In genomic region chr3:184335661-184336483, GRCh38 we compare ENCODE assay signal across 1 cellular context.
TF ChIP-seq lines count a peak whose summit lies in the region.

No MANE protein-coding gene starts in this region.

TF ChIP-seq in K562, 482 proteins besides CTCF, POLR2A, EP300 and RAD21 (continues in another document):
- TF ChIP-seq UBTF (IDR thresholded peaks at IDR 0.05; ENCODE audit: borderline replicate concordance in 1 of 2, low read depth in 2 of 2, low read length in 2 of 2) (0 out of 4 replicates have a peak, but pooled peaks of 1 of the 2 experiments have one; percentile 37), FOXA3 (CRISPR knock-in tag; conservative IDR thresholded peaks at IDR 0.05 in 1 of 2, IDR thresholded peaks at IDR 0.05 in 1 of 2) (peak in 1 of 2 experiments; percentile 30; a peak in 1 of 4 replicates), E2F6 (IDR thresholded peaks at IDR 0.05; ENCODE audit: borderline replicate concordance in 1 of 2, extremely low read depth in 1 of 2, insufficient read depth in 1 of 2, insufficient read length in 1 of 2, low read depth in 1 of 2, low read length in 1 of 2, poor library complexity in 1 of 2, severe bottlenecking in 1 of 2) (peak in 1 of 2 experiments; percentile 35), POLR2AphosphoS2 (IDR thresholded peaks at IDR 0.05; ENCODE audit: low read length) (peak; percentile 97), MAX (CRISPR knock-in tag; IDR thresholded peaks at IDR 0.05) (peak; percentile 58), ARID3B (CRISPR knock-in tag; IDR thresholded peaks at IDR 0.05; ENCODE audit: borderline replicate concordance) (no peak), E2F8 (IDR thresholded peaks at IDR 0.05; ENCODE audit: low read depth, partially characterized antibody) (peak; percentile 72), GTF2E2 (tag; IDR thresholded peaks at IDR 0.05) (no peak), MBD2 (IDR thresholded peaks at IDR 0.05; ENCODE audit: borderline replicate concordance, low read depth) (0 out of 2 replicates have a peak, but pooled peaks have one; percentile 40), ZNF511 (CRISPR knock-in tag; IDR thresholded peaks at IDR 0.05) (peak; percentile 31; the same call in 1 of the 2 replicates), USF1 (CRISPR knock-in tag; IDR thresholded peaks at IDR 0.05) (peak; percentile 64), ASH1L (IDR thresholded peaks at IDR 0.05; ENCODE audit: borderline replicate concordance, low read depth, partially characterized antibody) (no peak), ZNF57 (CRISPR knock-in tag; IDR thresholded peaks at IDR 0.05) (no peak), KDM4B (IDR thresholded peaks at IDR 0.05; ENCODE audit: borderline replicate concordance in 2 of 2, low read depth in 1 of 2) (0 out of 4 replicates have a peak, but pooled peaks of 1 of the 2 experiments have one; percentile 41), RAD51 (IDR thresholded peaks at IDR 0.05; ENCODE audit: borderline replicate concordance, low read depth) (peak; percentile 47; the same call in 1 of the 2 replicates), CBX2 (IDR thresholded peaks at IDR 0.05; ENCODE audit: insufficient read depth, low read length, poor library complexity, severe bottlenecking) (no peak), MNT (conservative IDR thresholded peaks at IDR 0.05) (peak in 1 of 2 experiments; percentile 66; a peak in 3 of 4 replicates), ARID4B (CRISPR knock-in tag; IDR thresholded peaks at IDR 0.05) (peak; percentile 75), KLF16 (IDR thresholded peaks at IDR 0.05) (no peak), CREB1 (IDR thresholded peaks at IDR 0.05) (peak; percentile 98), CREB1 (CRISPR knock-in tag; IDR thresholded peaks at IDR 0.05) (peak; percentile 98), ZNF121 (CRISPR knock-in tag; conservative IDR thresholded peaks at IDR 0.05) (no peak), ZBTB34 (CRISPR knock-in tag; IDR thresholded peaks at IDR 0.05) (no peak), JUND (IDR thresholded peaks at IDR 0.05; ENCODE audit: borderline replicate concordance, low read depth, low read length) (peak; percentile 88), JUND (tag; IDR thresholded peaks at IDR 0.05; ENCODE audit: borderline replicate concordance, low read depth, low read length) (peak; percentile 80; the same call in 1 of the 3 replicates), ZBTB9 (CRISPR knock-in tag; IDR thresholded peaks at IDR 0.05) (peak; percentile 27; the same call in 1 of the 2 replicates), ATF2 (CRISPR knock-in tag; IDR thresholded peaks at IDR 0.05) (0 out of 2 replicates have a peak, but pooled peaks have one; percentile 61), E2F3 (CRISPR knock-in tag; IDR thresholded peaks at IDR 0.05) (no peak), CCNT2 (IDR thresholded peaks at IDR 0.05; ENCODE audit: borderline replicate concordance, extremely low read depth, insufficient read length, low read depth, low read length) (peak; percentile 62), TRIM28 (IDR thresholded peaks at IDR 0.05) (no peak), SNIP1 (IDR thresholded peaks at IDR 0.05; ENCODE audit: low read depth) (no peak), SIRT6 (IDR thresholded peaks at IDR 0.05; ENCODE audit: low read depth, low read length) (no peak), EGR1 (conservative IDR thresholded peaks at IDR 0.05) (peak; percentile 89), MYC (IDR thresholded peaks at IDR 0.05; ENCODE audit: low read depth, low read length) (no peak; the same call in 1 of the 2 replicates), MYC (CRISPR knock-in tag; IDR thresholded peaks at IDR 0.05; ENCODE audit: borderline replicate concordance, low read depth) (peak; percentile 51; the same call in 1 of the 2 replicates), HEY1 (CRISPR knock-in tag; IDR thresholded peaks at IDR 0.05; ENCODE audit: borderline replicate concordance) (no peak), ELF2 (CRISPR knock-in tag; IDR thresholded peaks at IDR 0.05) (peak; percentile 66; the same call in 1 of the 2 replicates)
